Comparison of ENCODE assay signal across 11 cellular contexts in the genomic region with DNA sequence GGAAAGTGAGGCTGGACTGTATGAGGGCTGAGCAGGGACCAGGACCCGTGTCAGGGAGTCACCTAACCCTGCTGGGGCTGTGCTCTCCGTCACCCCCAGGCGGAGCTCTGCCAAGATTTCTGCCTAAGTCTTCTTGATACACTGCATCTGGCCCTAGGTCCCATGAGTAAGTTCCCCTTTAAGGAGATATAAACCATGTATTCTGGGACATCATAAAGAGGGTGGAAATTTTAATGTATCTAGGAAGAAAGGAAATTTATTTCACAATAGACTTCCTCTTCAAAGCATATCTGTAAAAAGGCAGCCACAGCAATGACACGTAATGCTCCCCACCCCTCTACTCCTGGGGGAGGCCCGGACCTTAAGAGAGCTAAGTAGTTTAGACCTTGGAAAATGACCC.
DNase-seq lines count a peak whose midpoint lies in the region; ATAC-seq, FAIRE-seq and TF ChIP-seq lines count a peak whose summit lies in the region.
"Had no signal": no experiment of that assay in that cellular context is flagged by ENCODE, and none has a peak within 500 bp of the region (broad histone marks: within the 10 kb centered on the region; RNA-seq: fewer than 3 reads in every experiment).

No MANE protein-coding gene starts in this region.

- no peaks in the 10 kb centered on the region for H3K23me2 ChIP-seq in H1 (ENCODE audit: low read depth, low read length)

- no peak overlapping the region for H3K4ac ChIP-seq in H1 (replicated peaks; ENCODE audit: insufficient read length, low read depth, low read length)

- DNase-seq in ELR (ENCODE audit: low read depth) (peak; percentile 27), LNCaP clone FGC (ENCODE audit: low read depth) (no peak), H1 (ENCODE audit: low read depth in 1 of 2, low spot score in 2 of 2) (peak; percentile 39 to 76), lung microvascular endothelial cell (ENCODE audit: low read depth in 2 of 2) (peak; percentile 27 to 61), SKM-1 (lab: John Stamatoyannopoulos, UW; ENCODE audit: unreplicated experiment) (no peak), substantia nigra (lab: John Stamatoyannopoulos, UW) (no peak), A172 (ENCODE audit: low spot score) (no peak)
- DNase-seq: activated effector memory CD4-positive, alpha-beta T cell treated with anti-CD3 and anti-CD28 coated beads, Interleukin-2, amount 50 U/mL, for 16 hours; NCI-H510A had no signal

- no peak for TF ChIP-seq EP300 in H1 (IDR thresholded peaks at IDR 0.05; ENCODE audit: borderline replicate concordance in 1 of 2, low read depth in 2 of 2, low read length in 2 of 2)

- CTCF ChIA-PET in H1 (lab: Charles Lee; ENCODE audit: partially characterized antibody), result interaction anchor here (0.5 to 2.6 kb wide), 44 partner anchors 8 to 311 kb away, joined by 3 to 32 read pairs (median 4); no protein-coding TSS in a partner anchor

- H2BK120ac ChIP-seq in H1 (replicated peaks; ENCODE audit: low read depth, low read length), result no peak overlapping the region

- H3K36me3 ChIP-seq in H1 (ENCODE audit: control insufficient read depth in 2 of 4, insufficient read depth in 4 of 4, low read length in 3 of 4), result no peaks in the 10 kb centered on the region

- peaks cover 0 to 5% (median 2%) of the 10 kb centered on the region in 4 experiments; a peak in 3 of 7 replicates for H3K4me1 ChIP-seq in H1 (replicated peaks in 1 of 4; ENCODE audit: control insufficient read depth in 3 of 4, insufficient read depth in 4 of 4, low read length in 3 of 4)

- no peak overlapping the region for H2BK12ac ChIP-seq in H1 (ENCODE audit: low read depth, low read length)

- no peaks in the 10 kb centered on the region for H3K9me3 ChIP-seq in H1 (ENCODE audit: insufficient read depth in 2 of 2, low read depth in 1 of 2, low read length in 1 of 2)

- H4K8ac ChIP-seq in H1 (ENCODE audit: extremely low read depth, insufficient read depth, low read length), result no peak overlapping the region

- H2AFZ ChIP-seq in H1 (ENCODE audit: low read length), result no peak overlapping the region

- H2BK20ac ChIP-seq in H1 (ENCODE audit: low read length), result no peak overlapping the region

- no peak overlapping the region for H4K5ac ChIP-seq in H1 (ENCODE audit: insufficient read length, low read depth, low read length)

- no peak overlapping the region for H4K91ac ChIP-seq in H1 (replicated peaks; ENCODE audit: insufficient read length, low read length)

- H3K4me3 ChIP-seq in LNCaP clone FGC (ENCODE audit: low read depth, low read length) (no peak overlapping the region), H1 (ENCODE audit: extremely low read depth in 1 of 4, insufficient read depth in 2 of 4, low read depth in 3 of 4, low read length in 4 of 4) (no peak overlapping the region)

- no peak overlapping the region for H3K18ac ChIP-seq in H1 (ENCODE audit: extremely low read depth, low read length)

- FAIRE-seq in H1 (lab: Jason Lieb, UNC), result peak; percentile 13
- FAIRE-seq: D721Med had no signal

- no peaks in the 10 kb centered on the region for H3K27me3 ChIP-seq in H1 (replicated peaks in 1 of 4; ENCODE audit: control insufficient read depth in 3 of 4, extremely low read depth in 1 of 4, insufficient read depth in 3 of 4, low read length in 3 of 4)

- H4K20me1 ChIP-seq in H1 (replicated peaks in 1 of 2; ENCODE audit: control insufficient read depth in 1 of 2, insufficient read depth in 2 of 2, low read length in 2 of 2), result no peaks in the 10 kb centered on the region

- ATAC-seq in esophagus mucosa, result no peak

- TF ChIP-seq CTCF in LNCaP clone FGC (IDR thresholded peaks at IDR 0.05; ENCODE audit: control insufficient read depth, extremely low read depth, insufficient read depth), result peak; percentile 37
- peak; percentile 78 to 88 (median 82) for TF ChIP-seq CTCF in H1 (IDR thresholded peaks at IDR 0.05; ENCODE audit: control extremely low read depth in 1 of 3, insufficient read depth in 1 of 3, low read depth in 1 of 3, low read length in 3 of 3)

- H2AK5ac ChIP-seq in H1 (ENCODE audit: low read depth, low read length), result no peak overlapping the region

- no peaks in the 10 kb centered on the region for H3K79me1 ChIP-seq in H1 (ENCODE audit: low read depth, low read length)

- peak; percentile 59 to 79 for TF ChIP-seq RAD21 in H1 (IDR thresholded peaks at IDR 0.05 in 1 of 2, conservative IDR thresholded peaks at IDR 0.05 in 1 of 2; ENCODE audit: low read depth in 2 of 2, low read length in 2 of 2)

- TF ChIP-seq POLR2A in H1 (IDR thresholded peaks at IDR 0.05; ENCODE audit: control extremely low read depth in 1 of 2, low read depth in 2 of 2, low read length in 2 of 2), result no peak

- POLR2A ChIA-PET in H1 (lab: Charles Lee; ENCODE audit: partially characterized antibody), result no interaction called here

- H3K56ac ChIP-seq in H1 (replicated peaks; ENCODE audit: insufficient read length, low read depth, low read length), result no peak overlapping the region

- 40% methylated on average over 5 of the region's 5 CpGs; no CpG with 5 or more reads in 1 of the 2 experiments for WGBS in H1 (ENCODE audit: extremely low coverage in 1 of 2, insufficient coverage in 1 of 2, insufficient read length in 1 of 2, insufficient replicate concordance in 2 of 2, low coverage in 1 of 2, low lambda C conversion rate in 2 of 2, missing lambda C conversion rate in 1 of 2), 2 experiments

- H3K79me2 ChIP-seq in H1 (ENCODE audit: control insufficient read depth in 1 of 2, insufficient read depth in 2 of 2, low read length in 2 of 2), result peaks cover 0 to 12% of the 10 kb centered on the region in 2 experiments; a peak in 2 of 4 replicates

- no peak overlapping the region for H3K14ac ChIP-seq in H1 (ENCODE audit: insufficient read length)

- no peak overlapping the region for H2BK15ac ChIP-seq in H1 (ENCODE audit: low read length)

- H3K4me2 ChIP-seq in H1 (ENCODE audit: insufficient read depth in 1 of 2, low read depth in 2 of 2, low read length in 2 of 2), result no peak overlapping the region

- H2BK5ac ChIP-seq in H1 (ENCODE audit: low read depth, low read length), result no peak overlapping the region

- H3K23ac ChIP-seq in H1 (ENCODE audit: insufficient read length), result no peak overlapping the region

- H3K9ac ChIP-seq in H1 (replicated peaks in 1 of 4; ENCODE audit: extremely low read depth in 1 of 4, low read depth in 3 of 4, low read length in 3 of 4), result no peak overlapping the region

- H3K27ac ChIP-seq in H1 (ENCODE audit: low read depth, low read length) (no peak overlapping the region), substantia nigra (ENCODE audit: low read depth, low read length, poor library complexity, severe bottlenecking) (no peak overlapping the region)

TF ChIP-seq in H1, 55 proteins besides CTCF, POLR2A, EP300 and RAD21:
- TF ChIP-seq KDM1A (IDR thresholded peaks at IDR 0.05; ENCODE audit: borderline replicate concordance, low read length), result no peak
- no peak for TF ChIP-seq CTBP2 (IDR thresholded peaks at IDR 0.05; ENCODE audit: borderline replicate concordance, insufficient read depth, insufficient read length, low read length)
- TF ChIP-seq SAP30 (IDR thresholded peaks at IDR 0.05; ENCODE audit: insufficient read depth, insufficient replicate concordance, low read length), result no peak

Comparison
In these comparisons a context has a peak if more than half of its experiments do, and no peak if none do; other contexts are left out.
1. DNase-seq: peak in ELR (single experiment), H1 (2 of 2) and lung microvascular endothelial cell (2 of 2); none in LNCaP clone FGC (single experiment), SKM-1 (single experiment), substantia nigra (0 of 49) and A172 (single experiment).